In the genomic region with DNA sequence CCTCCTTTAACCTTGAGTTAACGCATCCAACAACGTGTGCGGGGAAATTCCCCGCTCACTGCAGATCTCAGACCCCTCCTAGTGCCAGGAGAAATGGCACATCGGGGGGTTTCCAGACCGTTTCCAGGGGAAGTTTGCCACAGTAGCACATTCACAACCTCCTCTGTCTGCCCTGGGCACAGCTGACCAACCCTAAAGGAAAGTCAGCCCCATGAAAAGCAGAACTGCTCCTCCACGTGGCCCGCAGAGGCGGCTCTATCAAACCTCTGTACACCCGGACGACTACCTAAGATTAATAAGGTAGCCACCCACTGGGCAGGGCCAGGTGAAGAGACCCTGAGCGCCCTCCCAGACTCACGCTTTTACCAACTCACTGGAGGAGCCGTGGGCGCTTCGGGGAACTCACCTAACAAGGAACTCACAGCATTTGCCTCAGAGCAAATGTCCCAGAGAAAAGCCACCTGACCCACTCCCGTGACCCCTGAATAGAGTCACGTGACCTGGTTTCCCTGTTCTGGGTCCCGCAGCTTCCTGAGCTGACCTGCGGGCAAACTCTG, we compare ENCODE assay signal across 1 cellular context.
TF ChIP-seq lines count a peak whose summit lies in the region.

No MANE protein-coding gene starts in this region.

TF ChIP-seq in HepG2, 621 proteins besides CTCF, POLR2A, EP300 and RAD21 (continued from another document):
- TF ChIP-seq RAD51 (IDR thresholded peaks at IDR 0.05; ENCODE audit: borderline replicate concordance) (peak; percentile 93), HOXA3 (CRISPR knock-in tag; IDR thresholded peaks at IDR 0.05) (no peak)
- TF ChIP-seq, protein P1, sequence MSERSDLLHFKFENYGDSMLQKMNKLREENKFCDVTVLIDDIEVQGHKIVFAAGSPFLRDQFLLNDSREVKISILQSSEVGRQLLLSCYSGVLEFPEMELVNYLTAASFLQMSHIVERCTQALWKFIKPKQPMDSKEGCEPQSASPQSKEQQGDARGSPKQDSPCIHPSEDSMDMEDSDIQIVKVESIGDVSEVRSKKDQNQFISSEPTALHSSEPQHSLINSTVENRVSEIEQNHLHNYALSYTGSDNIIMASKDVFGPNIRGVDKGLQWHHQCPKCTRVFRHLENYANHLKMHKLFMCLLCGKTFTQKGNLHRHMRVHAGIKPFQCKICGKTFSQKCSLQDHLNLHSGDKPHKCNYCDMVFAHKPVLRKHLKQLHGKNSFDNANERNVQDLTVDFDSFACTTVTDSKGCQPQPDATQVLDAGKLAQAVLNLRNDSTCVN (CRISPR knock-in tag; IDR thresholded peaks at IDR 0.05; ENCODE audit: borderline replicate concordance) = no peak
- TF ChIP-seq, protein P2, sequence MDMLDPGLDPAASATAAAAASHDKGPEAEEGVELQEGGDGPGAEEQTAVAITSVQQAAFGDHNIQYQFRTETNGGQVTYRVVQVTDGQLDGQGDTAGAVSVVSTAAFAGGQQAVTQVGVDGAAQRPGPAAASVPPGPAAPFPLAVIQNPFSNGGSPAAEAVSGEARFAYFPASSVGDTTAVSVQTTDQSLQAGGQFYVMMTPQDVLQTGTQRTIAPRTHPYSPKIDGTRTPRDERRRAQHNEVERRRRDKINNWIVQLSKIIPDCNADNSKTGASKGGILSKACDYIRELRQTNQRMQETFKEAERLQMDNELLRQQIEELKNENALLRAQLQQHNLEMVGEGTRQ (IDR thresholded peaks at IDR 0.05; ENCODE audit: low read depth, low read length) = peak; percentile 94
- TF ChIP-seq, protein P2 (CRISPR knock-in tag; IDR thresholded peaks at IDR 0.05; ENCODE audit: borderline replicate concordance) = peak; percentile 61; the same call in 1 of the 2 replicates
TF ChIP-seq in HepG2: peak in this region for 3.
